8 cellular contexts compared by ENCODE assay signal in the genomic region with DNA sequence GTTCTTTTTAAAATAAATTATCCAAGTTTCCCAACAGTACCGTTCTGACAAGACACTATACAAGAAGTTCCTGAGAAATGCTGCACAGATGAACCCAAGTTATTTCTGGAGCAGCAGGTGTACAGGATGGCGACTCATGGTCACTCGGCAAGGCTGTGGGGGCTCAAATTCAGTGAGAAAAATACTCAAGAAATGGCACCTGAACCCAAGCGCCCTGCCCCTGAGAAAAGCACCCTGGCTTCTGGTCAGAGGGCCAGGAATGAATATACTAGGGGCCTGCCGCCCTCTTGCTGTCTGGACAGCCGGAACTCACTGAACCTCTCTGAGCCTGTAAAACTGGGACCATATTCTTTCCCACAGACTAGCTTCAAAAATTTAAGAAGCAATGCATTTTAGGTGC. TPM values are rescaled to one million over a fixed set of nuclear protein-coding genes. Genes with fewer than 3 reads are reported as not detected.
A peak's percentile ranks its signal among the peaks of the same experiment; 100 is the strongest.
DNase-seq lines count a peak whose midpoint lies in the region; ATAC-seq and TF ChIP-seq lines count a peak whose summit lies in the region.

No MANE protein-coding gene starts in this region.

- BruUV-seq in mammary epithelial cell (replicated peaks; lab: Mats Ljungman, UMichigan), result TSS peak; percentile 23

- H3K79me2 ChIP-seq in mammary epithelial cell (ENCODE audit: insufficient read depth, low read length), result peaks cover 48% of the 10 kb centered on the region

- H3K27me3 ChIP-seq in HUES6 (ENCODE audit: control insufficient read depth, insufficient read depth, low read length) (no peaks in the 10 kb centered on the region), mammary epithelial cell (ENCODE audit: insufficient read depth, low read length) (no peaks in the 10 kb centered on the region), muscle layer of duodenum (ENCODE audit: low read depth, low read length) (no peaks in the 10 kb centered on the region)

- H3K4me1 ChIP-seq in HUES6 (ENCODE audit: control insufficient read depth, insufficient read depth, low read length) (peaks cover 51% of the 10 kb centered on the region), mammary epithelial cell (ENCODE audit: insufficient read depth, low read length) (peaks cover 29% of the 10 kb centered on the region), muscle layer of duodenum (ENCODE audit: control insufficient read depth in 1 of 2, insufficient read depth in 2 of 2, low read length in 2 of 2) (peaks cover 40 to 42% of the 10 kb centered on the region in 2 donors), mucosa of descending colon (ENCODE audit: low read depth) (peaks cover 53% of the 10 kb centered on the region)

- H3K4me3 ChIP-seq in AG10803 (ENCODE audit: low read length) (peak overlapping the region; percentile 79), HUES6 (ENCODE audit: low read depth, low read length) (peak overlapping the region; percentile 87), mammary epithelial cell (replicated peaks in 1 of 3; ENCODE audit: insufficient read depth in 1 of 3, low read depth in 2 of 3, low read length in 3 of 3) (peak overlapping the region in 2 of 3 experiments; percentile 71 to 83), muscle layer of duodenum (ENCODE audit: low read depth in 1 of 2, low read length in 2 of 2) (peak overlapping the region; percentile 78 to 85), mucosa of descending colon (no peak overlapping the region)

- intact Hi-C loops in mammary epithelial cell (cut with micrococcal nuclease) (no loop called here), mucosa of descending colon (cut with DNase I, micrococcal nuclease) (loop anchor here in 1 of 2 donors (10.0 kb wide), 1 partner anchor 63 kb away; no protein-coding TSS in a partner anchor)

- no peak overlapping the region for H3K27ac ChIP-seq in HUES6 (ENCODE audit: low read depth, low read length)
- no peak overlapping the region for H3K27ac ChIP-seq in mammary epithelial cell (ENCODE audit: insufficient read depth, low read depth, low read length)
- H3K27ac ChIP-seq in muscle layer of duodenum (ENCODE audit: low read length), result peak overlapping the region; percentile 81

- in situ Hi-C loops in mammary epithelial cell (cut with MboI; ENCODE audit: low sequenced_read_pairs in 2 of 2), result loop anchor here in 1 of 2 donors (5.0 to 25.0 kb wide), 2 partner anchors 131 to 326 kb away; no protein-coding TSS in a partner anchor

- no peaks in the 10 kb centered on the region for H3K9me3 ChIP-seq in HUES6 (ENCODE audit: control insufficient read depth, insufficient read depth, low read depth, low read length)
- H3K9me3 ChIP-seq in mammary epithelial cell (replicated peaks; ENCODE audit: insufficient read depth, low read length), result no peaks in the 10 kb centered on the region
- H3K9me3 ChIP-seq in muscle layer of duodenum (ENCODE audit: control insufficient read depth in 1 of 2, low read length in 2 of 2), result no peaks in the 10 kb centered on the region
- H3K9me3 ChIP-seq in mucosa of descending colon, result no peaks in the 10 kb centered on the region

- dilution Hi-C loops in mammary epithelial cell (cut with HindIII; ENCODE audit: low sequenced_read_pairs), result no loop called here

- H3K9ac ChIP-seq in HUES6 (ENCODE audit: low read length) (peak overlapping the region; percentile 82), mammary epithelial cell (ENCODE audit: insufficient read depth, low read length) (no peak overlapping the region)

- ATAC-seq in HG02759 (IDR thresholded peaks at IDR 0.05; ENCODE audit: unreplicated experiment) (no peak), GM21423 (IDR thresholded peaks at IDR 0.05; ENCODE audit: unreplicated experiment) (no peak), mucosa of descending colon (no peak)

- no peak for DNase-seq in AG10803 (ENCODE audit: low read depth)
- DNase-seq in mammary epithelial cell, result no peak
- DNase-seq in NCI-H2171 treated with DMSO at 0.1 percent for 48 hours (lab: John Stamatoyannopoulos, UW), result no peak
- no peak for DNase-seq in mucosa of descending colon

- H4K20me1 ChIP-seq in mammary epithelial cell (ENCODE audit: insufficient read depth, low read length), result no peaks in the 10 kb centered on the region

- H3K4me2 ChIP-seq in mammary epithelial cell (ENCODE audit: insufficient read depth, low read depth, low read length), result peak overlapping the region; percentile 80

- H2AFZ ChIP-seq in mammary epithelial cell (ENCODE audit: low read depth, low read length), result no peak overlapping the region

- TF ChIP-seq CTCF in AG10803 (conservative IDR thresholded peaks at IDR 0.05; ENCODE audit: low read length), result no peak
- no peak for TF ChIP-seq CTCF in mammary epithelial cell (conservative IDR thresholded peaks at IDR 0.05 in 1 of 2, IDR thresholded peaks at IDR 0.05 in 1 of 2; ENCODE audit: extremely low read depth in 1 of 2, insufficient read depth in 1 of 2, low read depth in 1 of 2, low read length in 2 of 2)
- no peak for TF ChIP-seq CTCF in mucosa of descending colon (IDR thresholded peaks at IDR 0.05)

- 96% methylated on average over 6 of the region's 6 CpGs for WGBS in mammary epithelial cell (ENCODE audit: low coverage, missing lambda C conversion rate)

- CTCF ChIA-PET in mammary epithelial cell (lab: Charles Lee; ENCODE audit: low non-redundant PET), result no interaction called here

- H3K36me3 ChIP-seq in HUES6 (ENCODE audit: control insufficient read depth, insufficient read depth, low read length) (peaks cover 7% of the 10 kb centered on the region; the same call in 1 of the 2 replicates), mammary epithelial cell (ENCODE audit: insufficient read depth, low read length) (no peaks in the 10 kb centered on the region), muscle layer of duodenum (ENCODE audit: control insufficient read depth in 1 of 2, insufficient read depth in 2 of 2, low read length in 2 of 2) (no peaks in the 10 kb centered on the region), mucosa of descending colon (ENCODE audit: low read depth) (no peaks in the 10 kb centered on the region)

RNA-seq across cellular contexts. Expression of a gene that starts 1.6 kb away (rescaled TPM):
- total RNA-seq in mammary epithelial cell (10 to 100 TPM; 41.7 to 51.3 TPM), mucosa of descending colon (100 to 1,000 TPM in 1 of 3 donors, 10 to 100 TPM in 2; 67.1 to 103 (median 84.2) TPM)
- polyA plus RNA-seq in mammary epithelial cell, result 22.8 TPM
- 29.1 TPM for polyA minus RNA-seq in mammary epithelial cell
